Comparison of ENCODE assay signal across 13 cellular contexts in genomic region chr19:44807162-44807561, GRCh38. TPM values are rescaled to one million over a fixed set of nuclear protein-coding genes. Genes with fewer than 3 reads are reported as not detected.
DNase-seq lines count a peak whose midpoint lies in the region; ATAC-seq, FAIRE-seq and TF ChIP-seq lines count a peak whose summit lies in the region.
"Had no signal": no experiment of that assay in that cellular context is flagged by ENCODE, and none has a peak within 500 bp of the region (broad histone marks: within the 10 kb centered on the region; RNA-seq: fewer than 3 reads in every experiment).

No MANE protein-coding gene starts in this region.

- 0 out of 2 replicates have a peak, but pooled peaks cover 6% of the 10 kb centered on the region for H4K20me1 ChIP-seq in HepG2 (ENCODE audit: insufficient read depth, low read length)

- TF ChIP-seq CTCF in A549 (IDR thresholded peaks at IDR 0.05), result no peak
- TF ChIP-seq CTCF in HepG2 (CRISPR knock-in tag; IDR thresholded peaks at IDR 0.05), result no peak

- H3K36me3 ChIP-seq in HepG2 (replicated peaks in 1 of 2; ENCODE audit: control insufficient read depth in 1 of 2, insufficient read depth in 2 of 2, low read length in 2 of 2), result peaks cover under 1 to 4% of the 10 kb centered on the region in 2 experiments; a peak in 2 of 5 replicates

- BruUV-seq in HepG2 (replicated peaks; lab: Mats Ljungman, UMichigan), result no TSS peak

- ATAC-seq in A549, result peak; percentile 61 to 71
- peak; percentile 63 for ATAC-seq in HepG2
- ATAC-seq in HG02623 (IDR thresholded peaks at IDR 0.05; ENCODE audit: unreplicated experiment), result no peak

- CTCF ChIA-PET in A549 (lab: Yijun Ruan, JAX) (interaction anchor here (0.7 to 8.8 kb wide), 33 partner anchors 9 to 478 kb away, joined by 3 to 157 read pairs (median 5); partner anchors contain the start of genes CBLC and NECTIN2), HepG2 (lab: Yijun Ruan, JAX; ENCODE audit: low intra/inter-chr PET ratio, low total read pairs) (interaction anchor here (0.8 to 2.7 kb wide), 3 partner anchors 23 to 39 kb away, joined by 3 to 28 read pairs (median 4); partner anchors contain the start of gene NECTIN2)

- peak overlapping the region; percentile 95 for H3K4me2 ChIP-seq in A549
- peak overlapping the region; percentile 96 for H3K4me2 ChIP-seq in HepG2 (ENCODE audit: low read depth, low read length)

- no peak for TF ChIP-seq EP300 in A549 (IDR thresholded peaks at IDR 0.05)
- no peak for TF ChIP-seq EP300 in HepG2 (IDR thresholded peaks at IDR 0.05; ENCODE audit: low read depth in 2 of 2, low read length in 2 of 2)
- no peak for TF ChIP-seq EP300 in HepG2 (CRISPR knock-in tag; IDR thresholded peaks at IDR 0.05; ENCODE audit: borderline replicate concordance)

- WGBS in A549 (ENCODE audit: missing lambda C conversion rate), result 15% methylated on average over 5 of the region's 5 CpGs
- WGBS in HepG2 (ENCODE audit: low lambda C conversion rate), result 0% methylated on average over 2 of the region's 5 CpGs

- FAIRE-seq in A549 (lab: Jason Lieb, UNC), result no peak
- FAIRE-seq in HepG2 (lab: Jason Lieb, UNC), result peak; percentile 94

- H3K27ac ChIP-seq in A549 (peak overlapping the region; percentile 88 to 89; a peak in 5 of 6 replicates), HepG2 (ENCODE audit: extremely low read length, insufficient read depth, low read length) (peak overlapping the region; percentile 87)
- H3K27ac ChIP-seq: HL-60 had no signal

- no peak for TF ChIP-seq POLR2A in A549 (IDR thresholded peaks at IDR 0.05; ENCODE audit: low read length)
- no peak for TF ChIP-seq POLR2A in HepG2 (IDR thresholded peaks at IDR 0.05; ENCODE audit: insufficient read depth in 1 of 2, low read depth in 2 of 2, low read length in 2 of 2)

- in situ Hi-C loops in HepG2 (cut with HindIII; ENCODE audit: extremely low pct_ligation_motif_present, low pct_unique_long_range_greater_than_20kb), result no loop called here

- H3K79me2 ChIP-seq in HepG2 (ENCODE audit: insufficient read depth, low read length), result peaks cover 21% of the 10 kb centered on the region

- H2AFZ ChIP-seq in HepG2 (ENCODE audit: low read length), result no peak overlapping the region

- POLR2A ChIA-PET in A549 (lab: Yijun Ruan, JAX), result no interaction called here
- POLR2A ChIA-PET in HepG2 (lab: Yijun Ruan, JAX), result interaction anchor here (0.5 to 4.0 kb wide), 14 partner anchors 10 to 88 kb away, joined by 3 to 76 read pairs (median 4); partner anchors contain the start of genes NECTIN2 and TOMM40

- H3K9me3 ChIP-seq in A549 (0 out of 3 replicates have a peak, but pooled peaks cover 6% of the 10 kb centered on the region), HepG2 (ENCODE audit: low read length) (no peaks in the 10 kb centered on the region)

- H3K4me1 ChIP-seq in A549 (peaks cover 35% of the 10 kb centered on the region), HepG2 (ENCODE audit: insufficient read depth, low read length) (peaks cover 55% of the 10 kb centered on the region)

- peak; percentile 79 to 83 for DNase-seq in A549 (ENCODE audit: low read depth in 1 of 2, low spot score in 1 of 2)
- peak; percentile 50 for DNase-seq in LoVo (ENCODE audit: low spot score)
- peak; percentile 91 to 92 for DNase-seq in SHP77 (lab: John Stamatoyannopoulos, UW)
- DNase-seq in HepG2 (ENCODE audit: low spot score), result peak; percentile 90
- no peak for DNase-seq in NK-92 treated with Interleukin-12 subunit alpha and Interleukin-12 subunit beta, amount 100 ng/mL, for 24 hours (lab: John Stamatoyannopoulos, UW)
- no peak for DNase-seq in NCI-H524 treated with DMSO at 0.1 percent for 48 hours (lab: John Stamatoyannopoulos, UW)
- no peak for DNase-seq in NOMO-1 treated with DMSO at 0.1 percent for 48 hours (lab: John Stamatoyannopoulos, UW; ENCODE audit: unreplicated experiment)
- DNase-seq: activated CD4-positive, alpha-beta T cell treated with anti-CD3 and anti-CD28 coated beads, Interleukin-2, amount 10 ng/mL, durations not matched to agents 7 days and 5 days; activated naive CD8-positive, alpha-beta T cell treated with anti-CD3 and anti-CD28 coated beads, Interleukin-2, amount 10 ng/mL, durations not matched to agents 7 days and 5 days; left cardiac atrium had no signal

- H3K9ac ChIP-seq in HepG2 (ENCODE audit: insufficient read depth, low read depth, low read length), result no peak overlapping the region

- TF ChIP-seq RAD21 in A549 (conservative IDR thresholded peaks at IDR 0.05 in 1 of 2, IDR thresholded peaks at IDR 0.05 in 1 of 2) (no peak), HepG2 (CRISPR knock-in tag; IDR thresholded peaks at IDR 0.05) (no peak)

- H3K4me3 ChIP-seq in A549, result no peak overlapping the region
- H3K4me3 ChIP-seq in HepG2 (replicated peaks in 1 of 3; ENCODE audit: insufficient read depth in 1 of 3, low read depth in 2 of 3, low read length in 3 of 3), result peak overlapping the region in 1 of 3 experiments; percentile 8; a peak in 1 of 6 replicates

- no peaks in the 10 kb centered on the region; a peak in 1 of 5 replicates for H3K27me3 ChIP-seq in HepG2 (ENCODE audit: control insufficient read depth in 1 of 2, insufficient read depth in 2 of 2, low read length in 2 of 2)

- intact Hi-C loops in HepG2 (cut with micrococcal nuclease; ENCODE audit: unreplicated experiment), result loop anchor here (5.0 kb wide), 1 partner anchor 35 kb away; no protein-coding TSS in a partner anchor

RNA-seq across cellular contexts. Expression of gene BCAM, which starts 1.7 kb away (rescaled TPM):
- 15.2 and 18.4 TPM in 2 replicates for polyA plus RNA-seq in A549 (2011; rRNA removed)
- 62.2 and 88.1 TPM in 2 replicates for polyA plus RNA-seq in A549 (2012; cell fraction: cytosol; rRNA removed)
- 183 and 239 TPM in 2 replicates for polyA plus RNA-seq in A549 (2012; cell fraction: nucleus; rRNA removed)
- 77.5 to 102 TPM (median 88.1 TPM) in 3 replicates for polyA plus RNA-seq in A549 (2017; fragmentation: RNase III; extraction: RNeasy Plus Mini Kit Qiagen cat#74134 plus additional on column Dnase treatment)
- polyA minus RNA-seq in A549 (2011; rRNA and poly(A)+ RNA removed), result 8.1 and 25.5 TPM in 2 replicates
- total RNA-seq in HepG2 (2016; rRNA removed; fragmentation: Illumina TruSeq; extraction: Trizol), result 30.6 and 51.2 TPM in 2 replicates
- total RNA-seq in HepG2 (2016; cell fraction: cytosol; rRNA removed; fragmentation: Illumina TruSeq; extraction: Trizol; ENCODE audit: low read depth), result 13.8 and 14.2 TPM in 2 replicates
- total RNA-seq in HepG2 (2016; cell fraction: insoluble cytoplasmic fraction; rRNA removed; fragmentation: Illumina TruSeq; extraction: Trizol), result 22.1 and 59.2 TPM in 2 replicates
- 23.6 and 25.3 TPM in 2 replicates for total RNA-seq in HepG2 (2016; cell fraction: membrane; rRNA removed; fragmentation: Illumina TruSeq; extraction: Trizol)
- total RNA-seq in HepG2 (2016; cell fraction: nucleus; rRNA removed; fragmentation: Illumina TruSeq; extraction: Trizol), result 82.3 and 107 TPM in 2 replicates
- polyA plus RNA-seq in HepG2 (2011; rRNA removed), result 62.7 and 68.0 TPM in 2 replicates
- 30.5 and 43.7 TPM in 2 replicates for polyA plus RNA-seq in HepG2 (2011; cell fraction: cytosol; rRNA removed)
- polyA plus RNA-seq in HepG2 (2011; cell fraction: nucleus; rRNA removed), result 347 and 430 TPM in 2 replicates
- 225 and 263 TPM in 2 replicates for polyA plus RNA-seq in HepG2 (2012)
- polyA plus RNA-seq in HepG2 (2016; cell fraction: cytosol; fragmentation: Illumina TruSeq; extraction: Trizol; ENCODE audit: low read depth), result 20.9 and 22.6 TPM in 2 replicates
- 55.5 and 77.0 TPM in 2 replicates for polyA plus RNA-seq in HepG2 (2016; cell fraction: insoluble cytoplasmic fraction; fragmentation: Illumina TruSeq; extraction: Trizol; ENCODE audit: low read depth)
- 33.0 and 38.0 TPM in 2 replicates for polyA plus RNA-seq in HepG2 (2016; cell fraction: membrane; fragmentation: Illumina TruSeq; extraction: Trizol; ENCODE audit: low read depth)
- 426 and 433 TPM in 2 replicates for polyA plus RNA-seq in HepG2 (2016; cell fraction: nucleus; fragmentation: Illumina TruSeq; extraction: Trizol; ENCODE audit: insufficient read depth, low read depth)
- 67.0 TPM in 1 of 2 replicates, not detected in the other for polyA minus RNA-seq in HepG2 (2011; rRNA and poly(A)+ RNA removed; ENCODE audit: low replicate concordance)
- polyA minus RNA-seq in HepG2 (2011; cell fraction: cytosol; rRNA and poly(A)+ RNA removed), result 53.4 and 68.9 TPM in 2 replicates
- 37.1 and 45.6 TPM in 2 replicates for polyA minus RNA-seq in HepG2 (2011; cell fraction: nucleus; rRNA and poly(A)+ RNA removed)
- total RNA-seq: activated CD4-positive, alpha-beta T cell treated with anti-CD3 and anti-CD28 coated beads, Interleukin-2, amount 10 ng/mL, durations not matched to agents 7 days and 5 days; activated naive CD8-positive, alpha-beta T cell treated with anti-CD3 and anti-CD28 coated beads, Interleukin-2, amount 10 ng/mL, durations not matched to agents 7 days and 5 days had no signal

RNA-seq across cellular contexts. Expression of gene CBLC, which starts 29.5 kb away (rescaled TPM):
- polyA plus RNA-seq in A549 (2011; rRNA removed) (not detected in 2 replicates), A549 (2017; fragmentation: RNase III; extraction: RNeasy Plus Mini Kit Qiagen cat#74134 plus additional on column Dnase treatment) (not detected in 3 replicates), HepG2 (2011; rRNA removed) (2.6 and 4.3 TPM in 2 replicates)
- polyA plus RNA-seq in A549 (2012; cell fraction: cytosol; rRNA removed), result 0.09 and 0.16 TPM in 2 replicates
- 0.16 and 0.21 TPM in 2 replicates for polyA plus RNA-seq in A549 (2012; cell fraction: nucleus; rRNA removed)
- 0.29 TPM in 1 of 2 replicates, not detected in the other for polyA minus RNA-seq in A549 (2011; rRNA and poly(A)+ RNA removed)
- 1.1 and 1.8 TPM in 2 replicates for total RNA-seq in HepG2 (2016; rRNA removed; fragmentation: Illumina TruSeq; extraction: Trizol)
- total RNA-seq in HepG2 (2016; cell fraction: cytosol; rRNA removed; fragmentation: Illumina TruSeq; extraction: Trizol; ENCODE audit: low read depth), result 0.81 and 0.97 TPM in 2 replicates
- 0.91 and 1.8 TPM in 2 replicates for total RNA-seq in HepG2 (2016; cell fraction: insoluble cytoplasmic fraction; rRNA removed; fragmentation: Illumina TruSeq; extraction: Trizol)
- total RNA-seq in HepG2 (2016; cell fraction: membrane; rRNA removed; fragmentation: Illumina TruSeq; extraction: Trizol), result 1.1 and 1.2 TPM in 2 replicates
- total RNA-seq in HepG2 (2016; cell fraction: nucleus; rRNA removed; fragmentation: Illumina TruSeq; extraction: Trizol), result 1.6 and 2.7 TPM in 2 replicates
- 1.4 and 2.1 TPM in 2 replicates for polyA plus RNA-seq in HepG2 (2011; cell fraction: cytosol; rRNA removed)
- 13.9 and 14.3 TPM in 2 replicates for polyA plus RNA-seq in HepG2 (2011; cell fraction: nucleus; rRNA removed)
- polyA plus RNA-seq in HepG2 (2012), result 1.8 and 2.3 TPM in 2 replicates
- 0.87 and 0.89 TPM in 2 replicates for polyA plus RNA-seq in HepG2 (2016; cell fraction: cytosol; fragmentation: Illumina TruSeq; extraction: Trizol; ENCODE audit: low read depth)
- 1.1 and 1.9 TPM in 2 replicates for polyA plus RNA-seq in HepG2 (2016; cell fraction: insoluble cytoplasmic fraction; fragmentation: Illumina TruSeq; extraction: Trizol; ENCODE audit: low read depth)
- polyA plus RNA-seq in HepG2 (2016; cell fraction: membrane; fragmentation: Illumina TruSeq; extraction: Trizol; ENCODE audit: low read depth), result 0.50 and 0.61 TPM in 2 replicates
- 4.5 and 5.6 TPM in 2 replicates for polyA plus RNA-seq in HepG2 (2016; cell fraction: nucleus; fragmentation: Illumina TruSeq; extraction: Trizol; ENCODE audit: insufficient read depth, low read depth)
- 0.33 and 11.2 TPM in 2 replicates for polyA minus RNA-seq in HepG2 (2011; rRNA and poly(A)+ RNA removed; ENCODE audit: low replicate concordance)
- polyA minus RNA-seq in HepG2 (2011; cell fraction: cytosol; rRNA and poly(A)+ RNA removed), result 1.4 and 2.2 TPM in 2 replicates
- polyA minus RNA-seq in HepG2 (2011; cell fraction: nucleus; rRNA and poly(A)+ RNA removed), result 3.9 and 5.8 TPM in 2 replicates
- total RNA-seq: activated CD4-positive, alpha-beta T cell treated with anti-CD3 and anti-CD28 coated beads, Interleukin-2, amount 10 ng/mL, durations not matched to agents 7 days and 5 days; activated naive CD8-positive, alpha-beta T cell treated with anti-CD3 and anti-CD28 coated beads, Interleukin-2, amount 10 ng/mL, durations not matched to agents 7 days and 5 days; left cardiac atrium had no signal
- polyA plus RNA-seq: BJ had no signal

RNA-seq across cellular contexts. Expression of gene NECTIN2, which starts 38.9 kb away (rescaled TPM):
- polyA plus RNA-seq in A549 (2011; rRNA removed) (69.4 and 84.8 TPM in 2 replicates), A549 (2017; fragmentation: RNase III; extraction: RNeasy Plus Mini Kit Qiagen cat#74134 plus additional on column Dnase treatment) (77.7 to 92.4 TPM (median 89.6 TPM) in 3 replicates), HepG2 (2011; rRNA removed) (114 and 164 TPM in 2 replicates)
- polyA plus RNA-seq in A549 (2012; cell fraction: cytosol; rRNA removed), result 86.0 and 115 TPM in 2 replicates
- polyA plus RNA-seq in A549 (2012; cell fraction: nucleus; rRNA removed), result 151 and 174 TPM in 2 replicates
- polyA minus RNA-seq in A549 (2011; rRNA and poly(A)+ RNA removed), result 91.4 and 99.5 TPM in 2 replicates
- total RNA-seq in HepG2 (2016; rRNA removed; fragmentation: Illumina TruSeq; extraction: Trizol), result 32.7 and 75.4 TPM in 2 replicates
- total RNA-seq in HepG2 (2016; cell fraction: cytosol; rRNA removed; fragmentation: Illumina TruSeq; extraction: Trizol; ENCODE audit: low read depth), result 14.1 and 16.2 TPM in 2 replicates
- total RNA-seq in HepG2 (2016; cell fraction: insoluble cytoplasmic fraction; rRNA removed; fragmentation: Illumina TruSeq; extraction: Trizol), result 26.6 and 79.7 TPM in 2 replicates
- 27.2 and 31.1 TPM in 2 replicates for total RNA-seq in HepG2 (2016; cell fraction: membrane; rRNA removed; fragmentation: Illumina TruSeq; extraction: Trizol)
- total RNA-seq in HepG2 (2016; cell fraction: nucleus; rRNA removed; fragmentation: Illumina TruSeq; extraction: Trizol), result 65.4 and 75.4 TPM in 2 replicates
- polyA plus RNA-seq in HepG2 (2011; cell fraction: cytosol; rRNA removed), result 99.1 and 107 TPM in 2 replicates
- polyA plus RNA-seq in HepG2 (2011; cell fraction: nucleus; rRNA removed), result 78.9 and 91.7 TPM in 2 replicates
- polyA plus RNA-seq in HepG2 (2012), result 75.5 and 159 TPM in 2 replicates
- polyA plus RNA-seq in HepG2 (2016; cell fraction: cytosol; fragmentation: Illumina TruSeq; extraction: Trizol; ENCODE audit: low read depth), result 13.2 and 14.3 TPM in 2 replicates
- polyA plus RNA-seq in HepG2 (2016; cell fraction: insoluble cytoplasmic fraction; fragmentation: Illumina TruSeq; extraction: Trizol; ENCODE audit: low read depth), result 33.0 and 42.6 TPM in 2 replicates
- 24.0 and 26.9 TPM in 2 replicates for polyA plus RNA-seq in HepG2 (2016; cell fraction: membrane; fragmentation: Illumina TruSeq; extraction: Trizol; ENCODE audit: low read depth)
- polyA plus RNA-seq in HepG2 (2016; cell fraction: nucleus; fragmentation: Illumina TruSeq; extraction: Trizol; ENCODE audit: insufficient read depth, low read depth), result 142 TPM in 2 replicates
- 35.2 and 152 TPM in 2 replicates for polyA minus RNA-seq in HepG2 (2011; rRNA and poly(A)+ RNA removed; ENCODE audit: low replicate concordance)
- 59.6 and 69.2 TPM in 2 replicates for polyA minus RNA-seq in HepG2 (2011; cell fraction: cytosol; rRNA and poly(A)+ RNA removed)
- 28.7 and 29.8 TPM in 2 replicates for polyA minus RNA-seq in HepG2 (2011; cell fraction: nucleus; rRNA and poly(A)+ RNA removed)
- total RNA-seq: activated CD4-positive, alpha-beta T cell treated with anti-CD3 and anti-CD28 coated beads, Interleukin-2, amount 10 ng/mL, durations not matched to agents 7 days and 5 days had no signal

RNA-seq across cellular contexts. Expression of gene BCL3, which starts 58.7 kb away (rescaled TPM):
- polyA plus RNA-seq in A549 (2011; rRNA removed), result 22.6 and 25.3 TPM in 2 replicates
- polyA plus RNA-seq in A549 (2012; cell fraction: cytosol; rRNA removed), result 103 and 138 TPM in 2 replicates
- polyA plus RNA-seq in A549 (2012; cell fraction: nucleus; rRNA removed), result 302 and 387 TPM in 2 replicates
- 49.6 to 80.7 TPM (median 72.1 TPM) in 3 replicates for polyA plus RNA-seq in A549 (2017; fragmentation: RNase III; extraction: RNeasy Plus Mini Kit Qiagen cat#74134 plus additional on column Dnase treatment)
- 27.4 and 33.8 TPM in 2 replicates for polyA minus RNA-seq in A549 (2011; rRNA and poly(A)+ RNA removed)
- total RNA-seq in HepG2 (2016; rRNA removed; fragmentation: Illumina TruSeq; extraction: Trizol), result 2.0 and 4.0 TPM in 2 replicates
- 4.5 and 8.9 TPM in 2 replicates for total RNA-seq in HepG2 (2016; cell fraction: cytosol; rRNA removed; fragmentation: Illumina TruSeq; extraction: Trizol; ENCODE audit: low read depth)
- 1.9 and 4.2 TPM in 2 replicates for total RNA-seq in HepG2 (2016; cell fraction: insoluble cytoplasmic fraction; rRNA removed; fragmentation: Illumina TruSeq; extraction: Trizol)
- 8.2 and 10.1 TPM in 2 replicates for total RNA-seq in HepG2 (2016; cell fraction: membrane; rRNA removed; fragmentation: Illumina TruSeq; extraction: Trizol)
- 3.1 and 4.6 TPM in 2 replicates for total RNA-seq in HepG2 (2016; cell fraction: nucleus; rRNA removed; fragmentation: Illumina TruSeq; extraction: Trizol)
- polyA plus RNA-seq in HepG2 (2011; rRNA removed), result 2.3 and 2.6 TPM in 2 replicates
- polyA plus RNA-seq in HepG2 (2011; cell fraction: cytosol; rRNA removed), result 1.8 and 3.4 TPM in 2 replicates
- 23.1 and 29.5 TPM in 2 replicates for polyA plus RNA-seq in HepG2 (2011; cell fraction: nucleus; rRNA removed)
- 6.8 and 9.9 TPM in 2 replicates for polyA plus RNA-seq in HepG2 (2012)
- 13.0 TPM in 2 replicates for polyA plus RNA-seq in HepG2 (2016; cell fraction: cytosol; fragmentation: Illumina TruSeq; extraction: Trizol; ENCODE audit: low read depth)
- 8.2 and 12.0 TPM in 2 replicates for polyA plus RNA-seq in HepG2 (2016; cell fraction: insoluble cytoplasmic fraction; fragmentation: Illumina TruSeq; extraction: Trizol; ENCODE audit: low read depth)
- polyA plus RNA-seq in HepG2 (2016; cell fraction: membrane; fragmentation: Illumina TruSeq; extraction: Trizol; ENCODE audit: low read depth), result 18.9 and 20.6 TPM in 2 replicates
- 17.9 and 18.7 TPM in 2 replicates for polyA plus RNA-seq in HepG2 (2016; cell fraction: nucleus; fragmentation: Illumina TruSeq; extraction: Trizol; ENCODE audit: insufficient read depth, low read depth)
- 5.3 and 5.6 TPM in 2 replicates for polyA minus RNA-seq in HepG2 (2011; rRNA and poly(A)+ RNA removed; ENCODE audit: low replicate concordance)
- polyA minus RNA-seq in HepG2 (2011; cell fraction: cytosol; rRNA and poly(A)+ RNA removed), result 4.7 and 5.7 TPM in 2 replicates
- 3.2 and 4.1 TPM in 2 replicates for polyA minus RNA-seq in HepG2 (2011; cell fraction: nucleus; rRNA and poly(A)+ RNA removed)

Comparison
In these comparisons a context has a peak if more than half of its experiments do, and no peak if none do; other contexts are left out.
1. DNase-seq: peak in A549 (2 of 2), LoVo (single experiment), SHP77 (2 of 2) and HepG2 (single experiment); none in NK-92 treated with Interleukin-12 subunit alpha and Interleukin-12 subunit beta, amount 100 ng/mL, for 24 hours (single experiment), NCI-H524 treated with DMSO at 0.1 percent for 48 hours (single experiment) and NOMO-1 treated with DMSO at 0.1 percent for 48 hours (single experiment).
2. Of the 38 proteins assayed by ChIP-seq in both HepG2 and A549: peak only in HepG2: ESRRA, FOSL2, HDAC2 and KDM1A; only in A549: NPAS2 and ZFP36; in both: BHLHE40; in neither: 30; mixed calls (peak in some experiments, not most) for 1.